1 cellular context compared by ENCODE assay signal in the genomic region with DNA sequence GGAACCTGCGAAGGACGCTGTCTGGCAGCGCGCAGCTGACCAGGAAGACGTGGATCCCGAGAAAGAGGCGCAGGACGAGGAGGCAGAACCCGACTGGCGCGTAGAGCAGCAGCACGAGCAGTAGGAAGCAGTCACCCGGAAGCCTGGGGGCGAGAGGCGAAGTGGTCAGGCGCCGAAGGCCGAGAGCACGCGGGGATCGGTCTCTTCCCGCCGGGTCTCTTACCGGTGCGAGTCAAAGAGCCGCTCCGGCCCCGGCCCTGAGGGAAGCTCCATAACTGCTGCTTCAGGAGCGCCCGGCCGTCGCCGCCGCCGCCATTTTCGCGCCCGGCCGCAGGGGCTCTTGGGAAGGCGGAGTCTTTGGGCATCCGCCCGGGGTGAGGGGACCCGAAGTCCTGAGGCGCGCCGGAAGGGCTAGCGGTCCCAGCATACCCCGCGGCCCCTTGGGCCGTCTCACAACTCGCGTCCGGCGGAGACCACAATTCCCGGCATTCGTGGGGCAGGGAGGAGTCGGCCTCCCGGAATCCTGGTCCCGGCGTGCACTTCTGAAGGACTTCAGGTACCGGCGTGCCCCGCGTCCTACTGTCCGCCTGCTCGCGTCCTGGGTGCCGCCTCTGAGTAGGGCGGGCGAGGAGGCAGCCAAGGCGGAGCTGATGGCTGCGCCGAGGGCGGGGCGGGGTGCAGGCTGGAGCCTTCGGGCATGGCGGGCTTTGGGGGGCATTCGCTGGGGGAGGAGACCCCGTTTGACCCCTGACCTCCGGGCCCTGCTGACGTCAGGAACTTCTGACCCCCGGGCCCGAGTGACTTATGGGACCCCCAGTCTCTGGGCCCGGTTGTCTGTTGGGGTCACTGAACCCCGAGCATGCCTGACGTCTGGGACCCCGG.
TF ChIP-seq lines count a peak whose summit lies in the region.

A gene with protein sequence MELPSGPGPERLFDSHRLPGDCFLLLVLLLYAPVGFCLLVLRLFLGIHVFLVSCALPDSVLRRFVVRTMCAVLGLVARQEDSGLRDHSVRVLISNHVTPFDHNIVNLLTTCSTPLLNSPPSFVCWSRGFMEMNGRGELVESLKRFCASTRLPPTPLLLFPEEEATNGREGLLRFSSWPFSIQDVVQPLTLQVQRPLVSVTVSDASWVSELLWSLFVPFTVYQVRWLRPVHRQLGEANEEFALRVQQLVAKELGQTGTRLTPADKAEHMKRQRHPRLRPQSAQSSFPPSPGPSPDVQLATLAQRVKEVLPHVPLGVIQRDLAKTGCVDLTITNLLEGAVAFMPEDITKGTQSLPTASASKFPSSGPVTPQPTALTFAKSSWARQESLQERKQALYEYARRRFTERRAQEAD (minus strand): TSS at position 350 of the 882 bp plus-strand sequence. CDS start 77 bp downstream, at position 273.
A gene (plus strand): TSS at position 577 of the 882 bp plus-strand sequence. CDS start 74 bp downstream, at position 651.

TF ChIP-seq in GM12878, 131 proteins besides CTCF, POLR2A, EP300 and RAD21 (continued from another document and continues in another):
- TF ChIP-seq, protein P1, sequence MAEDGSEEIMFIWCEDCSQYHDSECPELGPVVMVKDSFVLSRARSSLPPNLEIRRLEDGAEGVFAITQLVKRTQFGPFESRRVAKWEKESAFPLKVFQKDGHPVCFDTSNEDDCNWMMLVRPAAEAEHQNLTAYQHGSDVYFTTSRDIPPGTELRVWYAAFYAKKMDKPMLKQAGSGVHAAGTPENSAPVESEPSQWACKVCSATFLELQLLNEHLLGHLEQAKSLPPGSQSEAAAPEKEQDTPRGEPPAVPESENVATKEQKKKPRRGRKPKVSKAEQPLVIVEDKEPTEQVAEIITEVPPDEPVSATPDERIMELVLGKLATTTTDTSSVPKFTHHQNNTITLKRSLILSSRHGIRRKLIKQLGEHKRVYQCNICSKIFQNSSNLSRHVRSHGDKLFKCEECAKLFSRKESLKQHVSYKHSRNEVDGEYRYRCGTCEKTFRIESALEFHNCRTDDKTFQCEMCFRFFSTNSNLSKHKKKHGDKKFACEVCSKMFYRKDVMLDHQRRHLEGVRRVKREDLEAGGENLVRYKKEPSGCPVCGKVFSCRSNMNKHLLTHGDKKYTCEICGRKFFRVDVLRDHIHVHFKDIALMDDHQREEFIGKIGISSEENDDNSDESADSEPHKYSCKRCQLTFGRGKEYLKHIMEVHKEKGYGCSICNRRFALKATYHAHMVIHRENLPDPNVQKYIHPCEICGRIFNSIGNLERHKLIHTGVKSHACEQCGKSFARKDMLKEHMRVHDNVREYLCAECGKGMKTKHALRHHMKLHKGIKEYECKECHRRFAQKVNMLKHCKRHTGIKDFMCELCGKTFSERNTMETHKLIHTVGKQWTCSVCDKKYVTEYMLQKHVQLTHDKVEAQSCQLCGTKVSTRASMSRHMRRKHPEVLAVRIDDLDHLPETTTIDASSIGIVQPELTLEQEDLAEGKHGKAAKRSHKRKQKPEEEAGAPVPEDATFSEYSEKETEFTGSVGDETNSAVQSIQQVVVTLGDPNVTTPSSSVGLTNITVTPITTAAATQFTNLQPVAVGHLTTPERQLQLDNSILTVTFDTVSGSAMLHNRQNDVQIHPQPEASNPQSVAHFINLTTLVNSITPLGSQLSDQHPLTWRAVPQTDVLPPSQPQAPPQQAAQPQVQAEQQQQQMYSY (CRISPR knock-in tag; IDR thresholded peaks at IDR 0.05) = no peak
- TF ChIP-seq RB1 (IDR thresholded peaks at IDR 0.05; ENCODE audit: borderline replicate concordance) (peak; percentile 56; the same call in 1 of the 2 replicates), MTA2 (IDR thresholded peaks at IDR 0.05; ENCODE audit: low read depth) (no peak), MTA3 (IDR thresholded peaks at IDR 0.05; ENCODE audit: borderline replicate concordance, low read length) (no peak), SMARCA5 (IDR thresholded peaks at IDR 0.05) (0 out of 2 replicates have a peak, but pooled peaks have one; percentile 22), NFYA (IDR thresholded peaks at IDR 0.05; ENCODE audit: borderline replicate concordance, low read depth, low read length) (no peak), CBX5 (IDR thresholded peaks at IDR 0.05; ENCODE audit: low read depth) (no peak), IKZF2 (IDR thresholded peaks at IDR 0.05) (peak; percentile 67 to 75; a peak in 3 of 4 replicates), CBFB (IDR thresholded peaks at IDR 0.05; ENCODE audit: low read depth) (peak; percentile 77; the same call in 1 of the 2 replicates), HDGF (IDR thresholded peaks at IDR 0.05) (peak; percentile 76; the same call in 1 of the 2 replicates), MEF2B (IDR thresholded peaks at IDR 0.05; ENCODE audit: partially characterized antibody, poor library complexity, severe bottlenecking) (peak; percentile 46), JUND (IDR thresholded peaks at IDR 0.05; ENCODE audit: low read depth, low read length) (no peak), FOXK2 (IDR thresholded peaks at IDR 0.05) (peak; percentile 38; the same call in 1 of the 2 replicates), RFX5 (IDR thresholded peaks at IDR 0.05; ENCODE audit: low read depth, low read length) (no peak), ASH2L (IDR thresholded peaks at IDR 0.05; ENCODE audit: borderline replicate concordance, low read depth) (no peak; the same call in 1 of the 2 replicates), NFIC (IDR thresholded peaks at IDR 0.05; ENCODE audit: low read depth, low read length) (no peak), SIX5 (IDR thresholded peaks at IDR 0.05; ENCODE audit: low read depth, low read length, severe bottlenecking) (peak; percentile 93), MEF2A (IDR thresholded peaks at IDR 0.05; ENCODE audit: insufficient read depth, low read depth, low read length) (no peak), STAT1 (conservative IDR thresholded peaks at IDR 0.05) (no peak), ZNF207 (IDR thresholded peaks at IDR 0.05; ENCODE audit: borderline replicate concordance) (0 out of 2 replicates have a peak, but pooled peaks have one; percentile 52), ZNF217 (IDR thresholded peaks at IDR 0.05) (no peak), SUPT20H (IDR thresholded peaks at IDR 0.05; ENCODE audit: borderline replicate concordance, control insufficient read depth, low read depth, low read length) (no peak), SP1 (IDR thresholded peaks at IDR 0.05; ENCODE audit: low read depth, low read length) (peak; percentile 53), GATAD2B (conservative IDR thresholded peaks at IDR 0.05; ENCODE audit: low read depth) (peak; percentile 61), PAX8 (IDR thresholded peaks at IDR 0.05) (no peak), EED (IDR thresholded peaks at IDR 0.05; ENCODE audit: low read depth) (peak; percentile 67; the same call in 1 of the 2 replicates), HCFC1 (IDR thresholded peaks at IDR 0.05; ENCODE audit: low read length) (peak; percentile 96), SPI1 (IDR thresholded peaks at IDR 0.05; ENCODE audit: borderline replicate concordance, insufficient read depth, low read depth, low read length) (no peak), BCL11A (IDR thresholded peaks at IDR 0.05; ENCODE audit: low read depth, low read length) (peak; percentile 18; the same call in 1 of the 2 replicates), ZSCAN29 (IDR thresholded peaks at IDR 0.05) (no peak), WRNIP1 (IDR thresholded peaks at IDR 0.05; ENCODE audit: borderline replicate concordance, low read depth, low read length) (no peak), TCF7 (IDR thresholded peaks at IDR 0.05; ENCODE audit: borderline replicate concordance) (peak; percentile 73; the same call in 1 of the 2 replicates), ZNF274 (IDR thresholded peaks at IDR 0.05; ENCODE audit: insufficient read depth, insufficient read length) (no peak), CREM (IDR thresholded peaks at IDR 0.05; ENCODE audit: low read depth) (peak; percentile 93; the same call in 1 of the 2 replicates), STAT3 (IDR thresholded peaks at IDR 0.05; ENCODE audit: low read depth, low read length) (no peak), SMAD1 (IDR thresholded peaks at IDR 0.05; ENCODE audit: low read depth, partially characterized antibody) (no peak), MXI1 (IDR thresholded peaks at IDR 0.05; ENCODE audit: low read depth, low read length) (no peak), MYC (IDR thresholded peaks at IDR 0.05; ENCODE audit: insufficient read depth, insufficient read length, insufficient replicate concordance, low read length, severe bottlenecking) (no peak)
- TF ChIP-seq, protein P2, sequence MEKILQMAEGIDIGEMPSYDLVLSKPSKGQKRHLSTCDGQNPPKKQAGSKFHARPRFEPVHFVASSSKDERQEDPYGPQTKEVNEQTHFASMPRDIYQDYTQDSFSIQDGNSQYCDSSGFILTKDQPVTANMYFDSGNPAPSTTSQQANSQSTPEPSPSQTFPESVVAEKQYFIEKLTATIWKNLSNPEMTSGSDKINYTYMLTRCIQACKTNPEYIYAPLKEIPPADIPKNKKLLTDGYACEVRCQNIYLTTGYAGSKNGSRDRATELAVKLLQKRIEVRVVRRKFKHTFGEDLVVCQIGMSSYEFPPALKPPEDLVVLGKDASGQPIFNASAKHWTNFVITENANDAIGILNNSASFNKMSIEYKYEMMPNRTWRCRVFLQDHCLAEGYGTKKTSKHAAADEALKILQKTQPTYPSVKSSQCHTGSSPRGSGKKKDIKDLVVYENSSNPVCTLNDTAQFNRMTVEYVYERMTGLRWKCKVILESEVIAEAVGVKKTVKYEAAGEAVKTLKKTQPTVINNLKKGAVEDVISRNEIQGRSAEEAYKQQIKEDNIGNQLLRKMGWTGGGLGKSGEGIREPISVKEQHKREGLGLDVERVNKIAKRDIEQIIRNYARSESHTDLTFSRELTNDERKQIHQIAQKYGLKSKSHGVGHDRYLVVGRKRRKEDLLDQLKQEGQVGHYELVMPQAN (conservative IDR thresholded peaks at IDR 0.05) = peak; percentile 65; the same call in 1 of the 2 replicates
- TF ChIP-seq, protein P3, sequence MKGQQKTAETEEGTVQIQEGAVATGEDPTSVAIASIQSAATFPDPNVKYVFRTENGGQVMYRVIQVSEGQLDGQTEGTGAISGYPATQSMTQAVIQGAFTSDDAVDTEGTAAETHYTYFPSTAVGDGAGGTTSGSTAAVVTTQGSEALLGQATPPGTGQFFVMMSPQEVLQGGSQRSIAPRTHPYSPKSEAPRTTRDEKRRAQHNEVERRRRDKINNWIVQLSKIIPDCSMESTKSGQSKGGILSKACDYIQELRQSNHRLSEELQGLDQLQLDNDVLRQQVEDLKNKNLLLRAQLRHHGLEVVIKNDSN (IDR thresholded peaks at IDR 0.05; ENCODE audit: borderline replicate concordance, extremely low read length, insufficient read depth, low read depth, low read length) = no peak
- TF ChIP-seq, protein P4, sequence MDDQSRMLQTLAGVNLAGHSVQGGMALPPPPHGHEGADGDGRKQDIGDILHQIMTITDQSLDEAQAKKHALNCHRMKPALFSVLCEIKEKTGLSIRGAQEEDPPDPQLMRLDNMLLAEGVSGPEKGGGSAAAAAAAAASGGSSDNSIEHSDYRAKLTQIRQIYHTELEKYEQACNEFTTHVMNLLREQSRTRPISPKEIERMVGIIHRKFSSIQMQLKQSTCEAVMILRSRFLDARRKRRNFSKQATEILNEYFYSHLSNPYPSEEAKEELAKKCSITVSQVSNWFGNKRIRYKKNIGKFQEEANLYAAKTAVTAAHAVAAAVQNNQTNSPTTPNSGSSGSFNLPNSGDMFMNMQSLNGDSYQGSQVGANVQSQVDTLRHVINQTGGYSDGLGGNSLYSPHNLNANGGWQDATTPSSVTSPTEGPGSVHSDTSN (IDR thresholded peaks at IDR 0.05; ENCODE audit: insufficient replicate concordance, low read depth, low read length) = no peak
- TF ChIP-seq, protein P5, sequence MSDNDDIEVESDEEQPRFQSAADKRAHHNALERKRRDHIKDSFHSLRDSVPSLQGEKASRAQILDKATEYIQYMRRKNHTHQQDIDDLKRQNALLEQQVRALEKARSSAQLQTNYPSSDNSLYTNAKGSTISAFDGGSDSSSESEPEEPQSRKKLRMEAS (IDR thresholded peaks at IDR 0.05; ENCODE audit: low read depth, low read length) = peak; percentile 21
- TF ChIP-seq, protein P6, sequence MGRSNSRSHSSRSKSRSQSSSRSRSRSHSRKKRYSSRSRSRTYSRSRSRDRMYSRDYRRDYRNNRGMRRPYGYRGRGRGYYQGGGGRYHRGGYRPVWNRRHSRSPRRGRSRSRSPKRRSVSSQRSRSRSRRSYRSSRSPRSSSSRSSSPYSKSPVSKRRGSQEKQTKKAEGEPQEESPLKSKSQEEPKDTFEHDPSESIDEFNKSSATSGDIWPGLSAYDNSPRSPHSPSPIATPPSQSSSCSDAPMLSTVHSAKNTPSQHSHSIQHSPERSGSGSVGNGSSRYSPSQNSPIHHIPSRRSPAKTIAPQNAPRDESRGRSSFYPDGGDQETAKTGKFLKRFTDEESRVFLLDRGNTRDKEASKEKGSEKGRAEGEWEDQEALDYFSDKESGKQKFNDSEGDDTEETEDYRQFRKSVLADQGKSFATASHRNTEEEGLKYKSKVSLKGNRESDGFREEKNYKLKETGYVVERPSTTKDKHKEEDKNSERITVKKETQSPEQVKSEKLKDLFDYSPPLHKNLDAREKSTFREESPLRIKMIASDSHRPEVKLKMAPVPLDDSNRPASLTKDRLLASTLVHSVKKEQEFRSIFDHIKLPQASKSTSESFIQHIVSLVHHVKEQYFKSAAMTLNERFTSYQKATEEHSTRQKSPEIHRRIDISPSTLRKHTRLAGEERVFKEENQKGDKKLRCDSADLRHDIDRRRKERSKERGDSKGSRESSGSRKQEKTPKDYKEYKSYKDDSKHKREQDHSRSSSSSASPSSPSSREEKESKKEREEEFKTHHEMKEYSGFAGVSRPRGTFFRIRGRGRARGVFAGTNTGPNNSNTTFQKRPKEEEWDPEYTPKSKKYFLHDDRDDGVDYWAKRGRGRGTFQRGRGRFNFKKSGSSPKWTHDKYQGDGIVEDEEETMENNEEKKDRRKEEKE (IDR thresholded peaks at IDR 0.05) = no peak
- TF ChIP-seq, protein P7, sequence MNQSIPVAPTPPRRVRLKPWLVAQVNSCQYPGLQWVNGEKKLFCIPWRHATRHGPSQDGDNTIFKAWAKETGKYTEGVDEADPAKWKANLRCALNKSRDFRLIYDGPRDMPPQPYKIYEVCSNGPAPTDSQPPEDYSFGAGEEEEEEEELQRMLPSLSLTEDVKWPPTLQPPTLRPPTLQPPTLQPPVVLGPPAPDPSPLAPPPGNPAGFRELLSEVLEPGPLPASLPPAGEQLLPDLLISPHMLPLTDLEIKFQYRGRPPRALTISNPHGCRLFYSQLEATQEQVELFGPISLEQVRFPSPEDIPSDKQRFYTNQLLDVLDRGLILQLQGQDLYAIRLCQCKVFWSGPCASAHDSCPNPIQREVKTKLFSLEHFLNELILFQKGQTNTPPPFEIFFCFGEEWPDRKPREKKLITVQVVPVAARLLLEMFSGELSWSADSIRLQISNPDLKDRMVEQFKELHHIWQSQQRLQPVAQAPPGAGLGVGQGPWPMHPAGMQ (IDR thresholded peaks at IDR 0.05; ENCODE audit: borderline replicate concordance) = no peak
- TF ChIP-seq, protein P8, sequence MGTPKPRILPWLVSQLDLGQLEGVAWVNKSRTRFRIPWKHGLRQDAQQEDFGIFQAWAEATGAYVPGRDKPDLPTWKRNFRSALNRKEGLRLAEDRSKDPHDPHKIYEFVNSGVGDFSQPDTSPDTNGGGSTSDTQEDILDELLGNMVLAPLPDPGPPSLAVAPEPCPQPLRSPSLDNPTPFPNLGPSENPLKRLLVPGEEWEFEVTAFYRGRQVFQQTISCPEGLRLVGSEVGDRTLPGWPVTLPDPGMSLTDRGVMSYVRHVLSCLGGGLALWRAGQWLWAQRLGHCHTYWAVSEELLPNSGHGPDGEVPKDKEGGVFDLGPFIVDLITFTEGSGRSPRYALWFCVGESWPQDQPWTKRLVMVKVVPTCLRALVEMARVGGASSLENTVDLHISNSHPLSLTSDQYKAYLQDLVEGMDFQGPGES (IDR thresholded peaks at IDR 0.05) = no peak
